In genomic region chr20:38278150-38278549, GRCh38 we compare ENCODE assay signal across 21 cellular contexts. TPM values are rescaled to one million over a fixed set of nuclear protein-coding genes. Genes with fewer than 3 reads are reported as not detected.
A peak's percentile ranks its signal among the peaks of the same experiment; 100 is the strongest.
DNase-seq lines count a peak whose midpoint lies in the region; ATAC-seq and TF ChIP-seq lines count a peak whose summit lies in the region.
"Had no signal": no experiment of that assay in that cellular context is flagged by ENCODE, and none has a peak within 500 bp of the region (broad histone marks: within the 10 kb centered on the region; RNA-seq: fewer than 3 reads in every experiment).

No MANE protein-coding gene starts in this region.

- H3K27me3 Mint-ChIP-seq in nephron progenitor cell (ENCODE audit: low read depth, poor library complexity): peaks cover 11% of the 10 kb centered on the region
- H3K27me3 Mint-ChIP-seq: activated CD4-positive, alpha-beta memory T cell treated with anti-CD3 and anti-CD28 coated beads for 36 hours; CD4-positive, alpha-beta T cell; memory B cell had no signal

- peak overlapping the region; percentile 89 for H3K27ac ChIP-seq in caudate nucleus (ENCODE audit: low read depth, low read length)
- H3K27ac ChIP-seq: gastrocnemius medialis, PC-9, spleen had no signal

- ATAC-seq in activated naive CD4-positive, alpha-beta T cell treated with anti-CD3 and anti-CD28 coated beads, Interleukin-2, amount 50 U/mL, for 72 hours: no peak
- ATAC-seq: gastrocnemius medialis, HCT116 had no signal

- H3K4me3 Mint-ChIP-seq in nephron progenitor cell: peak overlapping the region; percentile 23
- H3K4me3 Mint-ChIP-seq: activated CD4-positive, alpha-beta memory T cell treated with anti-CD3 and anti-CD28 coated beads for 36 hours; CD4-positive, alpha-beta T cell; memory B cell had no signal

- H3K27ac Mint-ChIP-seq in nephron progenitor cell: peak overlapping the region; percentile 70
- H3K27ac Mint-ChIP-seq in activated naive CD4-positive, alpha-beta T cell treated with anti-CD3 and anti-CD28 coated beads, Interleukin-2, amount 50 U/mL, for 72 hours: no peak overlapping the region
- H3K27ac Mint-ChIP-seq: activated CD4-positive, alpha-beta memory T cell treated with anti-CD3 and anti-CD28 coated beads for 36 hours; CD4-positive, alpha-beta T cell; memory B cell had no signal

- TF ChIP-seq CTCF in nephron progenitor cell (IDR thresholded peaks at IDR 0.05): no peak

- peaks cover 41% of the 10 kb centered on the region for H3K9me3 Mint-ChIP-seq in nephron progenitor cell
- no peaks in the 10 kb centered on the region for H3K9me3 Mint-ChIP-seq in activated naive CD4-positive, alpha-beta T cell treated with anti-CD3 and anti-CD28 coated beads, Interleukin-2, amount 50 U/mL, for 72 hours
- H3K9me3 Mint-ChIP-seq: activated CD4-positive, alpha-beta memory T cell treated with anti-CD3 and anti-CD28 coated beads for 36 hours; CD4-positive, alpha-beta T cell; memory B cell had no signal

- peaks cover 3% of the 10 kb centered on the region for H3K36me3 Mint-ChIP-seq in nephron progenitor cell (ENCODE audit: low read depth)
- H3K36me3 Mint-ChIP-seq in activated naive CD4-positive, alpha-beta T cell treated with anti-CD3 and anti-CD28 coated beads, Interleukin-2, amount 50 U/mL, for 72 hours: no peaks in the 10 kb centered on the region
- H3K36me3 Mint-ChIP-seq: activated CD4-positive, alpha-beta memory T cell treated with anti-CD3 and anti-CD28 coated beads for 36 hours; memory B cell had no signal

- peaks cover 41% of the 10 kb centered on the region for H3K4me1 Mint-ChIP-seq in nephron progenitor cell
- H3K4me1 Mint-ChIP-seq: memory B cell had no signal

- peak; percentile 66 for DNase-seq in Ammon's horn (ENCODE audit: low spot score)
- peak; percentile 80 for DNase-seq in NCI-H2171 treated with DMSO at 0.1 percent for 48 hours (lab: John Stamatoyannopoulos, UW)
- DNase-seq in caudate nucleus (lab: John Stamatoyannopoulos, UW): peak in 35 of 61 donors; percentile 6 to 62 (median 25)
- DNase-seq in nephron progenitor cell: no peak
- DNase-seq in activated naive CD4-positive, alpha-beta T cell treated with anti-CD3 and anti-CD28 coated beads, Interleukin-2, amount 50 U/mL, for 72 hours (ENCODE audit: low spot score in 2 of 2): no peak
- DNase-seq in HuH-7 (ENCODE audit: low spot score): no peak
- DNase-seq in 8988T: no peak
- no peak for DNase-seq in stimulated activated CD4-positive, alpha-beta T cell treated with anti-CD3 and anti-CD28 coated beads, Interleukin-4, amount 100 ng/mL, for 1 hour
- DNase-seq: activated CD4-positive, alpha-beta memory T cell treated with anti-CD3 and anti-CD28 coated beads for 36 hours; CD4-positive, alpha-beta T cell; EL; gastrocnemius medialis; NCI-H345; occipital lobe; PC-9; spleen; stimulated activated naive CD4-positive, alpha-beta T cell had no signal

RNA-seq across cellular contexts. Expression of gene KIAA1755, which starts 17.6 kb away (rescaled TPM):
- total RNA-seq in activated naive CD4-positive, alpha-beta T cell treated with anti-CD3 and anti-CD28 coated beads, Interleukin-2, amount 50 U/mL, for 72 hours: not detected
- total RNA-seq: A673; activated CD4-positive, alpha-beta memory T cell treated with anti-CD3 and anti-CD28 coated beads for 36 hours; CD4-positive, alpha-beta T cell had no signal

RNA-seq across cellular contexts. Expression of gene BPI, which starts 25.8 kb away (rescaled TPM):
- total RNA-seq in activated naive CD4-positive, alpha-beta T cell treated with anti-CD3 and anti-CD28 coated beads, Interleukin-2, amount 50 U/mL, for 72 hours: not detected
- total RNA-seq: A673; activated CD4-positive, alpha-beta memory T cell treated with anti-CD3 and anti-CD28 coated beads for 36 hours; gastrocnemius medialis; occipital lobe; PC-9; ureter had no signal

Comparison
In these comparisons a context has a peak if more than half of its experiments do, and no peak if none do; other contexts are left out.
1. DNase-seq: peak in Ammon's horn (single experiment), NCI-H2171 treated with DMSO at 0.1 percent for 48 hours (single experiment) and caudate nucleus (35 of 61); none in nephron progenitor cell (single experiment), activated naive CD4-positive, alpha-beta T cell treated with anti-CD3 and anti-CD28 coated beads, Interleukin-2, amount 50 U/mL, for 72 hours (0 of 2), HuH-7 (single experiment), 8988T (single experiment) and stimulated activated CD4-positive, alpha-beta T cell treated with anti-CD3 and anti-CD28 coated beads, Interleukin-4, amount 100 ng/mL, for 1 hour (single experiment).